In genomic region chr17:72419866-72420774, GRCh38 we compare ENCODE assay signal across 8 cellular contexts.
DNase-seq lines count a peak whose midpoint lies in the region; ATAC-seq and TF ChIP-seq lines count a peak whose summit lies in the region.

No MANE protein-coding gene starts in this region.

- H3K4me3 ChIP-seq in SK-N-SH (ENCODE audit: low read depth in 2 of 2, low read length in 1 of 2) (no peak overlapping the region), upper lobe of right lung (no peak overlapping the region)

- peaks cover 21 to 41% (median 27%) of the 10 kb centered on the region in 5 experiments for H3K9me3 Mint-ChIP-seq in brain

- H3K9me3 ChIP-seq in SK-N-SH, result peaks cover 13% of the 10 kb centered on the region
- peaks cover 11% of the 10 kb centered on the region for H3K9me3 ChIP-seq in upper lobe of right lung

- H3K9me2 ChIP-seq in SK-N-SH, result no peaks in the 10 kb centered on the region

- peak overlapping the region; percentile 40 for H3K4me2 ChIP-seq in SK-N-SH

- peak overlapping the region in 4 of 5 experiments; percentile 6 to 91 (median 61) for H3K27ac Mint-ChIP-seq in brain

- TF ChIP-seq CTCF in SK-N-SH (IDR thresholded peaks at IDR 0.05) (no peak), brain (conservative IDR thresholded peaks at IDR 0.05) (no peak), upper lobe of right lung (IDR thresholded peaks at IDR 0.05) (no peak)

- peaks cover 41% of the 10 kb centered on the region for H3K36me3 Mint-ChIP-seq in brain

- peak overlapping the region; percentile 67 for H3K9ac ChIP-seq in SK-N-SH

- H3K27ac ChIP-seq in SK-N-SH (ENCODE audit: low read depth in 2 of 2, low read length in 1 of 2) (peak overlapping the region in 1 of 2 experiments; percentile 95; a peak in 2 of 4 replicates), upper lobe of right lung (no peak overlapping the region)

- ATAC-seq in SK-N-SH treated with all-trans-retinoic acid at 6 μM for 48 hours, result no peak
- peak; percentile 29 for ATAC-seq in HG03097 (IDR thresholded peaks at IDR 0.05; ENCODE audit: low FRiP score, unreplicated experiment)
- ATAC-seq in upper lobe of right lung, result peak; percentile 36

- peaks cover 0 to 10% of the 10 kb centered on the region in 2 experiments for H3K36me3 ChIP-seq in SK-N-SH (replicated peaks in 1 of 2; ENCODE audit: control insufficient read depth in 1 of 2, insufficient read depth in 2 of 2, low read length in 1 of 2)
- H3K36me3 ChIP-seq in upper lobe of right lung, result no peaks in the 10 kb centered on the region

- H3K27me3 ChIP-seq in SK-N-SH (ENCODE audit: insufficient read depth) (no peaks in the 10 kb centered on the region), upper lobe of right lung (no peaks in the 10 kb centered on the region)

- H3K4me1 Mint-ChIP-seq in brain, result peaks cover 50% of the 10 kb centered on the region

- WGBS in SK-N-SH (ENCODE audit: low lambda C conversion rate), result 90% methylated on average over 11 of the region's 11 CpGs

- H3K4me1 ChIP-seq in SK-N-SH (ENCODE audit: control insufficient read depth in 1 of 2, insufficient read depth in 2 of 2, low read depth in 1 of 2, low read length in 1 of 2) (peaks cover 34 to 56% of the 10 kb centered on the region in 2 experiments; a peak in 3 of 4 replicates), upper lobe of right lung (no peaks in the 10 kb centered on the region)

- H3K27me3 Mint-ChIP-seq in brain, result peaks cover 2% of the 10 kb centered on the region

- intact Hi-C loops in upper lobe of right lung (cut with DNase I), result no loop called here
- intact Hi-C loops in cardiac septum (cut with DNase I), result no loop called here

- CTCF ChIA-PET in SK-N-SH (lab: Yijun Ruan, JAX), result interaction anchor here (1.6 kb wide), 1 partner anchor 12 kb away, joined by 4 read pairs; no protein-coding TSS in a partner anchor

- no peak for TF ChIP-seq EP300 in SK-N-SH (IDR thresholded peaks at IDR 0.05; ENCODE audit: borderline replicate concordance in 1 of 2, low read depth in 1 of 2, low read length in 1 of 2)

- no peaks in the 10 kb centered on the region for H4K20me1 ChIP-seq in SK-N-SH (ENCODE audit: insufficient read depth)

- POLR2A ChIA-PET in SK-N-SH (lab: Yijun Ruan, JAX), result no interaction called here

- no peak for DNase-seq in SK-N-SH
- no peak for DNase-seq in upper lobe of right lung
- no peak for DNase-seq in cardiac septum (ENCODE audit: low spot score)
- no peak for DNase-seq in DMS 273 treated with DMSO at 0.1 percent for 48 hours (lab: John Stamatoyannopoulos, UW)
- DNase-seq in superior temporal gyrus (ENCODE audit: extremely low spot score), result no peak

- H3F3A ChIP-seq in SK-N-SH (replicated peaks; ENCODE audit: insufficient read depth), result peaks cover 51% of the 10 kb centered on the region

- no peak overlapping the region for H3K4me3 Mint-ChIP-seq in brain

- H3K79me2 ChIP-seq in SK-N-SH (ENCODE audit: insufficient read depth), result peaks cover 22% of the 10 kb centered on the region

- no peak for TF ChIP-seq RAD21 in SK-N-SH (IDR thresholded peaks at IDR 0.05; ENCODE audit: low read length)

- no peak overlapping the region for H2AFZ ChIP-seq in SK-N-SH (ENCODE audit: low read depth)

TF ChIP-seq in SK-N-SH, 30 proteins besides CTCF, POLR2A, EP300 and RAD21:
- TF ChIP-seq FOXM1 (IDR thresholded peaks at IDR 0.05; ENCODE audit: low read depth) (no peak), PBX3 (IDR thresholded peaks at IDR 0.05) (0 out of 2 replicates have a peak, but pooled peaks have one; percentile 22), EZH2phosphoT487 (IDR thresholded peaks at IDR 0.05; ENCODE audit: borderline replicate concordance, low read depth) (no peak)
TF ChIP-seq in SK-N-SH: peak in this region for 1.

TF ChIP-seq in SK-N-SH treated with all-trans-retinoic acid at 6 μM for 48 hours, 23 proteins besides CTCF, POLR2A, EP300 and RAD21 (continues in another document):
- TF ChIP-seq ZFP3 (CRISPR knock-in tag; IDR thresholded peaks at IDR 0.05) (no peak), TCF4 (CRISPR knock-in tag; IDR thresholded peaks at IDR 0.05; ENCODE audit: borderline replicate concordance) (no peak), ESRRG (CRISPR knock-in tag; IDR thresholded peaks at IDR 0.05) (no peak), ZNF8 (CRISPR knock-in tag; IDR thresholded peaks at IDR 0.05) (no peak), ISL1 (CRISPR knock-in tag; IDR thresholded peaks at IDR 0.05) (no peak), TSHZ2 (CRISPR knock-in tag; IDR thresholded peaks at IDR 0.05) (no peak), SNAI2 (CRISPR knock-in tag; IDR thresholded peaks at IDR 0.05) (no peak), CSRNP3 (CRISPR knock-in tag; IDR thresholded peaks at IDR 0.05) (no peak), OSR1 (CRISPR knock-in tag; IDR thresholded peaks at IDR 0.05) (no peak), POU6F1 (CRISPR knock-in tag; IDR thresholded peaks at IDR 0.05; ENCODE audit: borderline replicate concordance, low read depth) (no peak), GLIS3 (CRISPR knock-in tag; IDR thresholded peaks at IDR 0.05) (no peak), PATZ1 (CRISPR knock-in tag; IDR thresholded peaks at IDR 0.05; ENCODE audit: borderline replicate concordance) (no peak), ZC3H10 (CRISPR knock-in tag; IDR thresholded peaks at IDR 0.05) (no peak), ZNF70 (CRISPR knock-in tag; IDR thresholded peaks at IDR 0.05) (no peak)
